ENCODE assay signal across 2 cellular contexts in genomic region chr6:27495386-27496135, GRCh38.
TF ChIP-seq lines count a peak whose summit lies in the region.

No MANE protein-coding gene starts in this region.

TF ChIP-seq in HEK293, 187 proteins besides CTCF, POLR2A, EP300 and RAD21 (continued from another document and continues in another):
- TF ChIP-seq GLI2 (tag by site-specific recombination; IDR thresholded peaks at IDR 0.05; ENCODE audit: borderline replicate concordance, low read depth) (peak; percentile 31; the same call in 1 of the 2 replicates), AEBP2 (tag by site-specific recombination; IDR thresholded peaks at IDR 0.05; ENCODE audit: borderline replicate concordance) (no peak), ZNF768 (tag by site-specific recombination; IDR thresholded peaks at IDR 0.05) (no peak), ZNF664 (tag by site-specific recombination; IDR thresholded peaks at IDR 0.05) (peak; percentile 75), ZBTB17 (tag by site-specific recombination; IDR thresholded peaks at IDR 0.05) (peak; percentile 82), ZNF16 (tag by site-specific recombination; IDR thresholded peaks at IDR 0.05; ENCODE audit: low read depth) (no peak), ZNF658 (tag by site-specific recombination; IDR thresholded peaks at IDR 0.05) (no peak), ZNF548 (tag by site-specific recombination; IDR thresholded peaks at IDR 0.05) (no peak), EGR2 (tag by site-specific recombination; IDR thresholded peaks at IDR 0.05; ENCODE audit: low read depth) (no peak), YY1 (tag by site-specific recombination; IDR thresholded peaks at IDR 0.05) (no peak), ZNF707 (tag by site-specific recombination; IDR thresholded peaks at IDR 0.05) (no peak), ZNF311 (tag by site-specific recombination; IDR thresholded peaks at IDR 0.05; ENCODE audit: borderline replicate concordance) (no peak; the same call in 1 of the 2 replicates), ZNF76 (tag by site-specific recombination; IDR thresholded peaks at IDR 0.05; ENCODE audit: borderline replicate concordance, low read depth) (peak; percentile 60; the same call in 1 of the 2 replicates), ZNF561 (tag by site-specific recombination; IDR thresholded peaks at IDR 0.05; ENCODE audit: borderline replicate concordance) (peak; percentile 100), ZNF560 (tag by site-specific recombination; IDR thresholded peaks at IDR 0.05; ENCODE audit: borderline replicate concordance) (no peak), ZNF26 (tag by site-specific recombination; IDR thresholded peaks at IDR 0.05) (0 out of 2 replicates have a peak, but pooled peaks have one; percentile 9), ZSCAN30 (tag by site-specific recombination; IDR thresholded peaks at IDR 0.05) (peak; percentile 97), ZBTB26 (tag by site-specific recombination; optimal IDR thresholded peaks at IDR 0.05) (peak; percentile 23), ZNF239 (tag by site-specific recombination; IDR thresholded peaks at IDR 0.05) (peak; percentile 30; the same call in 1 of the 2 replicates), BCL11B (tag by site-specific recombination; IDR thresholded peaks at IDR 0.05; ENCODE audit: low read depth) (no peak), ZNF23 (tag by site-specific recombination; IDR thresholded peaks at IDR 0.05; ENCODE audit: borderline replicate concordance) (no peak), ZNF362 (tag by site-specific recombination; IDR thresholded peaks at IDR 0.05) (peak; percentile 100), ZNF366 (tag by site-specific recombination; conservative IDR thresholded peaks at IDR 0.05) (peak; percentile 84), MEIS1 (CRISPR knock-in tag; IDR thresholded peaks at IDR 0.05; ENCODE audit: borderline replicate concordance) (no peak), ZNF37A (tag by site-specific recombination; IDR thresholded peaks at IDR 0.05) (0 out of 2 replicates have a peak, but pooled peaks have one; percentile 57), ZNF692 (tag by site-specific recombination; IDR thresholded peaks at IDR 0.05) (peak; percentile 81), ZNF843 (tag by site-specific recombination; IDR thresholded peaks at IDR 0.05) (peak; percentile 75), KLF9 (tag by site-specific recombination; IDR thresholded peaks at IDR 0.05; ENCODE audit: low read depth) (0 out of 2 replicates have a peak, but pooled peaks have one; percentile 27), SP3 (tag by site-specific recombination; IDR thresholded peaks at IDR 0.05) (peak; percentile 55)

TF ChIP-seq in K562, 482 proteins besides CTCF, POLR2A, EP300 and RAD21 (continued from another document and continues in another):
- TF ChIP-seq SNRNP70 (optimal IDR thresholded peaks at IDR 0.05; ENCODE audit: low read depth, low read length) (no peak), KDM1A (IDR thresholded peaks at IDR 0.05) (peak; percentile 31 to 62; a peak in 2 of 4 replicates), JUND (IDR thresholded peaks at IDR 0.05; ENCODE audit: borderline replicate concordance, low read depth, low read length) (peak; percentile 87), JUND (tag; IDR thresholded peaks at IDR 0.05; ENCODE audit: borderline replicate concordance, low read depth, low read length) (peak; percentile 83; the same call in 2 of the 3 replicates), GTF2F1 (IDR thresholded peaks at IDR 0.05; ENCODE audit: low read depth, low read length) (no peak), FOXA3 (CRISPR knock-in tag; conservative IDR thresholded peaks at IDR 0.05 in 1 of 2, IDR thresholded peaks at IDR 0.05 in 1 of 2) (no peak), ZNF124 (CRISPR knock-in tag; IDR thresholded peaks at IDR 0.05) (no peak), PCBP1 (IDR thresholded peaks at IDR 0.05; ENCODE audit: low read depth, low read length, poor library complexity, severe bottlenecking) (no peak), MLLT1 (IDR thresholded peaks at IDR 0.05) (no peak), KHSRP (IDR thresholded peaks at IDR 0.05) (peak; percentile 90), BDP1 (IDR thresholded peaks at IDR 0.05; ENCODE audit: insufficient read depth, insufficient read length) (peak; percentile 62), PKNOX1 (IDR thresholded peaks at IDR 0.05) (peak; percentile 89), ZNF699 (CRISPR knock-in tag; IDR thresholded peaks at IDR 0.05; ENCODE audit: insufficient replicate concordance) (no peak), ZEB2 (IDR thresholded peaks at IDR 0.05) (peak; percentile 35; the same call in 1 of the 2 replicates), ZNF695 (CRISPR knock-in tag; IDR thresholded peaks at IDR 0.05) (no peak), SRSF7 (optimal IDR thresholded peaks at IDR 0.05; ENCODE audit: low read depth, low read length) (no peak), POU5F1 (IDR thresholded peaks at IDR 0.05; ENCODE audit: borderline replicate concordance, low read depth, low read length, partially characterized antibody) (peak; percentile 28), BCL6 (CRISPR knock-in tag; IDR thresholded peaks at IDR 0.05) (no peak), RUNX1 (IDR thresholded peaks at IDR 0.05; ENCODE audit: low read depth) (no peak), MITF (IDR thresholded peaks at IDR 0.05) (no peak), TEAD2 (tag; IDR thresholded peaks at IDR 0.05) (no peak), PHF8 (IDR thresholded peaks at IDR 0.05; ENCODE audit: borderline replicate concordance, low read length) (peak; percentile 20; the same call in 1 of the 2 replicates), MAZ (CRISPR knock-in tag; conservative IDR thresholded peaks at IDR 0.05 in 1 of 2, IDR thresholded peaks at IDR 0.05 in 1 of 2) (peak in 1 of 2 experiments; percentile 84; a peak in 2 of 4 replicates), ZNF263 (CRISPR knock-in tag; IDR thresholded peaks at IDR 0.05; ENCODE audit: borderline replicate concordance) (0 out of 2 replicates have a peak, but pooled peaks have one; percentile 40), FOXJ2 (tag; IDR thresholded peaks at IDR 0.05) (peak; percentile 77; the same call in 1 of the 2 replicates), E4F1 (CRISPR knock-in tag; IDR thresholded peaks at IDR 0.05; ENCODE audit: borderline replicate concordance) (no peak), FOXK2 (conservative IDR thresholded peaks at IDR 0.05 in 1 of 2, IDR thresholded peaks at IDR 0.05 in 1 of 2; ENCODE audit: low read depth in 2 of 2) (peak in 1 of 2 experiments; percentile 70; a peak in 2 of 4 replicates), RBM15 (IDR thresholded peaks at IDR 0.05; ENCODE audit: insufficient read depth, low read length) (no peak), THRA (IDR thresholded peaks at IDR 0.05) (no peak), ZNF197 (CRISPR knock-in tag; IDR thresholded peaks at IDR 0.05; ENCODE audit: low read depth) (no peak), TBL1XR1 (IDR thresholded peaks at IDR 0.05; ENCODE audit: low read length in 2 of 2) (peak; percentile 88 to 90), BRF2 (IDR thresholded peaks at IDR 0.05; ENCODE audit: borderline replicate concordance, insufficient read depth, insufficient read length) (no peak), ZBTB33 (CRISPR knock-in tag; IDR thresholded peaks at IDR 0.05) (peak; percentile 7; the same call in 1 of the 2 replicates), ARID1B (IDR thresholded peaks at IDR 0.05) (peak; percentile 57), NUFIP1 (IDR thresholded peaks at IDR 0.05; ENCODE audit: partially characterized antibody) (peak; percentile 40), THRAP3 (IDR thresholded peaks at IDR 0.05; ENCODE audit: borderline replicate concordance) (no peak)
